ENCODE assay signal across 17 cellular contexts in genomic region chr3:42513521-42513920, GRCh38. TPM values are rescaled to one million over a fixed set of nuclear protein-coding genes. Genes with fewer than 3 reads are reported as not detected.
DNase-seq lines count a peak whose midpoint lies in the region; TF ChIP-seq lines count a peak whose summit lies in the region.
"Had no signal": no experiment of that assay in that cellular context is flagged by ENCODE, and none has a peak within 500 bp of the region (broad histone marks: within the 10 kb centered on the region; RNA-seq: fewer than 3 reads in every experiment).

No MANE protein-coding gene starts in this region.

- H3K36me3 ChIP-seq in left ventricle myocardium inferior (no peaks in the 10 kb centered on the region), endodermal cell (ENCODE audit: control insufficient read depth, insufficient read depth, low read length) (no peaks in the 10 kb centered on the region), prostate gland (no peaks in the 10 kb centered on the region), adrenal gland (replicated peaks in 1 of 2) (no peaks in the 10 kb centered on the region)

- H3K27me3 ChIP-seq in left ventricle myocardium inferior (ENCODE audit: low read depth) (no peaks in the 10 kb centered on the region), endodermal cell (ENCODE audit: control insufficient read depth, insufficient read depth, low read length, poor library complexity, severe bottlenecking) (no peaks in the 10 kb centered on the region), prostate gland (replicated peaks; ENCODE audit: insufficient read depth) (no peaks in the 10 kb centered on the region), adrenal gland (no peaks in the 10 kb centered on the region)

- H3K4me1 ChIP-seq in left ventricle myocardium inferior (peaks cover 60% of the 10 kb centered on the region), endodermal cell (ENCODE audit: control insufficient read depth, insufficient read depth, low read length) (no peaks in the 10 kb centered on the region), prostate gland (replicated peaks) (peaks cover 23% of the 10 kb centered on the region), adrenal gland (replicated peaks in 1 of 2) (no peaks in the 10 kb centered on the region)

- no peak overlapping the region for H3K9ac ChIP-seq in endodermal cell (ENCODE audit: extremely low read depth, low read length, poor library complexity, severe bottlenecking)

- peaks cover 8% of the 10 kb centered on the region for H3K4me1 Mint-ChIP-seq in endodermal cell

- peak overlapping the region; percentile 5 for H3K27ac Mint-ChIP-seq in endodermal cell

- H3K9me3 ChIP-seq in left ventricle myocardium inferior (replicated peaks) (no peaks in the 10 kb centered on the region), endodermal cell (ENCODE audit: control insufficient read depth, low read length) (no peaks in the 10 kb centered on the region), prostate gland (no peaks in the 10 kb centered on the region), adrenal gland (replicated peaks in 1 of 3) (no peaks in the 10 kb centered on the region)

- H3K9me3 Mint-ChIP-seq in endodermal cell, result no peaks in the 10 kb centered on the region

- intact Hi-C loops in left ventricle myocardium inferior (cut with micrococcal nuclease) (no loop called here), cardiac septum (cut with DNase I) (no loop called here), prostate gland (cut with DNase I) (no loop called here), adrenal gland (cut with DNase I) (no loop called here)

- in situ Hi-C loops in KBM-7 (cut with MboI; ENCODE audit: low pct_unique_long_range_greater_than_20kb, low sequenced_read_pairs), result no loop called here

- no peak for DNase-seq in left ventricle myocardium inferior
- DNase-seq in cardiac septum (ENCODE audit: low spot score), result no peak
- DNase-seq in endodermal cell, result no peak
- no peak for DNase-seq in prostate gland (ENCODE audit: low spot score)
- DNase-seq in KBM-7, result no peak
- no peak for DNase-seq in adrenal gland
- no peak for DNase-seq in medulla oblongata (ENCODE audit: extremely low spot score)
- DNase-seq in stimulated activated naive CD4-positive, alpha-beta T cell (lab: John Stamatoyannopoulos, UW), result no peak
- DNase-seq: C1 segment of cervical spinal cord, DMS79, KG1, NCI-H1105 treated with DMSO at 0.1 percent for 48 hours, NCI-H1694 treated with DMSO at 0.1 percent for 48 hours, NCI-H2107, NCI-H2227 treated with DMSO at 0.1 percent for 48 hours, NCI-H510A treated with DMSO at 0.1 percent for 48 hours, RPMI8226 had no signal

- TF ChIP-seq CTCF in left ventricle myocardium inferior (IDR thresholded peaks at IDR 0.05; ENCODE audit: borderline replicate concordance) (no peak), endodermal cell (conservative IDR thresholded peaks at IDR 0.05) (no peak), prostate gland (IDR thresholded peaks at IDR 0.05) (no peak), adrenal gland (IDR thresholded peaks at IDR 0.05) (no peak)

- no peak for TF ChIP-seq POLR2A in prostate gland (IDR thresholded peaks at IDR 0.05)
- TF ChIP-seq POLR2A in adrenal gland (IDR thresholded peaks at IDR 0.05), result no peak

- no peaks in the 10 kb centered on the region for H3K27me3 Mint-ChIP-seq in endodermal cell (ENCODE audit: insufficient read depth)

- WGBS in endodermal cell (ENCODE audit: insufficient coverage in 1 of 2, insufficient read length in 1 of 2), 2 experiments, result 92 to 95% methylated on average over 3 to 6 of the region's 6 CpGs
- 94% methylated on average over 6 of the region's 6 CpGs for WGBS in prostate gland
- 86 to 93% (median 89%) methylated on average over 6 of the region's 6 CpGs; no CpG with 5 or more reads in 1 of the 4 donors for WGBS in adrenal gland, 4 donors

- H3K27ac ChIP-seq in left ventricle myocardium inferior (replicated peaks) (peak overlapping the region; percentile 37), endodermal cell (ENCODE audit: low read depth, low read length) (no peak overlapping the region), prostate gland (peak overlapping the region; percentile 84 to 87), adrenal gland (no peak overlapping the region)

- H3K36me3 Mint-ChIP-seq in endodermal cell (ENCODE audit: low read depth), result no peaks in the 10 kb centered on the region

- H3K4me3 Mint-ChIP-seq in endodermal cell, result no peak overlapping the region

- H3K4me3 ChIP-seq in left ventricle myocardium inferior (no peak overlapping the region), endodermal cell (ENCODE audit: low read length) (no peak overlapping the region), prostate gland (no peak overlapping the region), adrenal gland (no peak overlapping the region)

RNA-seq across cellular contexts. Expression of gene VIPR1, which starts 11.1 kb away (rescaled TPM):
- total RNA-seq in left ventricle myocardium inferior (1.7 TPM), cardiac septum (0.89 TPM), endodermal cell (10 to 100 TPM; 12.9 to 14.7 TPM), prostate gland (100 to 1,000 TPM in 1 of 2 donors, 10 to 100 TPM in 1; 98.5 to 226 TPM), adrenal gland (10 to 100 TPM in 3 of 8 donors, 1 to 10 TPM in 5; 2.2 to 24.4 (median 3.6) TPM)
- polyA plus RNA-seq in endodermal cell (2013, experiment 1 of 2), result 2.2 TPM
- polyA plus RNA-seq in endodermal cell (2013, experiment 2 of 2), result 1.4 TPM
- polyA plus RNA-seq in adrenal gland, result 1 to 10 TPM; 2.6 to 9.2 (median 4.2) TPM

Comparison
In these comparisons a context has a peak if more than half of its experiments do, and no peak if none do; other contexts are left out.
1. H3K27ac ChIP-seq: peak in left ventricle myocardium inferior (single experiment) and prostate gland (2 of 2); none in endodermal cell (single experiment) and adrenal gland (0 of 5).